ENCODE assay signal across 14 cellular contexts in the genomic region with DNA sequence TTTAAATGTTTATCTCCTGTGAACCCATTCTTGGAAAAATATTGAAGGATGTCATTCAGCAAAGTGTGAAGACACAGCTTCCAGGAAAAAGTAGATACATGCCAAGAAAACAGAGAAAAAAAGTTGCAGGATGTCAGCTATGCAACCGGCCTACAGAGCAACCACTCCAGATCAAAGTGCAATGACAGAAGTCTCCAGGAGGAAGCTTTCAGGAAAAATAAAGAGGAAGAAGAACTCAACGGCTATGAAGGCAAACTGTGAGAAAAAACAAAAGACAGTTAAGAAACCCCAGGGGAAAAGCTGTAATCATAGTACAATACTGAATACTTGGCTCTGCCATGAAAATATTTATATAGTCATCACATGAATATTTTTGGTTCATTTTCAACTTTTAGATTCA. TPM values are rescaled to one million over a fixed set of nuclear protein-coding genes. Genes with fewer than 3 reads are reported as not detected.
DNase-seq lines count a peak whose midpoint lies in the region; ATAC-seq, FAIRE-seq and TF ChIP-seq lines count a peak whose summit lies in the region.
"Had no signal": no experiment of that assay in that cellular context is flagged by ENCODE, and none has a peak within 500 bp of the region (broad histone marks: within the 10 kb centered on the region; RNA-seq: fewer than 3 reads in every experiment).

No MANE protein-coding gene starts in this region.

- no peaks in the 10 kb centered on the region for H3K27me3 Mint-ChIP-seq in astrocyte (ENCODE audit: low read depth, unreplicated experiment)
- H3K27me3 Mint-ChIP-seq: activated B cell treated with CpG ODN at 0.5 μM for 24 hours had no signal

- H3K4me3 ChIP-seq in A549: no peak overlapping the region
- no peak overlapping the region for H3K4me3 ChIP-seq in astrocyte (ENCODE audit: insufficient read depth, low read depth, low read length)
- H3K4me3 ChIP-seq: PC-9, thoracic aorta had no signal

- peaks cover 9% of the 10 kb centered on the region for H3K4me1 Mint-ChIP-seq in astrocyte (ENCODE audit: low read depth, unreplicated experiment)

- H3K36me3 Mint-ChIP-seq in astrocyte (ENCODE audit: low read depth, unreplicated experiment): no peaks in the 10 kb centered on the region

- H3K9ac ChIP-seq in astrocyte (ENCODE audit: low read length): no peak overlapping the region

- H3K9me3 Mint-ChIP-seq in astrocyte (ENCODE audit: unreplicated experiment): no peaks in the 10 kb centered on the region

- H3K4me2 ChIP-seq in A549 (peak overlapping the region; percentile 50), astrocyte (ENCODE audit: low read length) (peak overlapping the region; percentile 39)
- H3K4me2 ChIP-seq: PC-9 had no signal

- H3K27ac Mint-ChIP-seq in astrocyte (ENCODE audit: unreplicated experiment): no peak overlapping the region
- H3K27ac Mint-ChIP-seq: activated B cell treated with CpG ODN at 0.5 μM for 24 hours had no signal

- H3K9me3 ChIP-seq in A549 (no peaks in the 10 kb centered on the region), astrocyte (ENCODE audit: insufficient read depth, low read depth, low read length) (no peaks in the 10 kb centered on the region)
- H3K9me3 ChIP-seq: thoracic aorta had no signal

- peaks cover 34% of the 10 kb centered on the region for H4K20me1 ChIP-seq in astrocyte (ENCODE audit: insufficient read depth, low read length)

- H3K36me3 ChIP-seq in astrocyte (ENCODE audit: insufficient read depth, low read length): no peaks in the 10 kb centered on the region
- H3K36me3 ChIP-seq: thoracic aorta had no signal

- TF ChIP-seq CTCF in A549 (IDR thresholded peaks at IDR 0.05): no peak
- no peak for TF ChIP-seq CTCF in astrocyte (IDR thresholded peaks at IDR 0.05; ENCODE audit: insufficient read depth, low read depth, low read length)

- no peaks in the 10 kb centered on the region for H3K27me3 ChIP-seq in astrocyte (ENCODE audit: insufficient read depth, low read length)

- in situ Hi-C loops in KBM-7 (cut with MboI; ENCODE audit: low pct_unique_long_range_greater_than_20kb, low sequenced_read_pairs): no loop called here

- TF ChIP-seq POLR2A in A549 (IDR thresholded peaks at IDR 0.05; ENCODE audit: low read length): no peak
- no peak for TF ChIP-seq POLR2A in GM12891 (IDR thresholded peaks at IDR 0.05; ENCODE audit: low read depth, low read length)

- 0 out of 6 replicates have a peak, but pooled peaks of 1 of the 2 experiments have one; percentile 33 for ATAC-seq in A549
- peak; percentile 56 for ATAC-seq in left lobe of liver
- ATAC-seq in HG03342 (IDR thresholded peaks at IDR 0.05; ENCODE audit: unreplicated experiment): no peak
- no peak for ATAC-seq in GM21447 (IDR thresholded peaks at IDR 0.05; ENCODE audit: unreplicated experiment)
- ATAC-seq in GM21515 (IDR thresholded peaks at IDR 0.05; ENCODE audit: unreplicated experiment): no peak

- peaks cover 89% of the 10 kb centered on the region for H3K79me2 ChIP-seq in astrocyte (ENCODE audit: insufficient read depth, low read length)

- POLR2A ChIA-PET in A549 (lab: Yijun Ruan, JAX): no interaction called here

- no peak overlapping the region for H3K4me3 Mint-ChIP-seq in astrocyte (ENCODE audit: unreplicated experiment)
- H3K4me3 Mint-ChIP-seq: activated B cell treated with CpG ODN at 0.5 μM for 24 hours had no signal

- H2AFZ ChIP-seq in astrocyte (ENCODE audit: low read depth, low read length): no peak overlapping the region
- H2AFZ ChIP-seq: PC-9 had no signal

- 4% methylated on average over 2 of the region's 2 CpGs for WGBS in A549 (ENCODE audit: missing lambda C conversion rate)

- CTCF ChIA-PET in A549 (lab: Yijun Ruan, JAX): interaction anchor here (0.8 kb wide), 1 partner anchor 10 kb away, joined by 3 read pairs; no protein-coding TSS in a partner anchor

- DNase-seq in A549 (ENCODE audit: low read depth in 1 of 2, low spot score in 1 of 2) (no peak), KBM-7 (peak; percentile 61), astrocyte (ENCODE audit: low read depth) (no peak), left lobe of liver (ENCODE audit: low spot score) (no peak), GM12891 (ENCODE audit: insufficient read length, low spot score) (no peak)
- DNase-seq: activated B cell treated with CpG ODN at 0.5 μM for 24 hours; activated effector memory CD4-positive, alpha-beta T cell treated with Interleukin-2 at 50 U/mL for 16 hours; NCI-H1694 treated with DMSO at 0.1 percent for 48 hours; occipital lobe had no signal

- H3K27ac ChIP-seq in A549: no peak overlapping the region
- H3K27ac ChIP-seq in astrocyte (ENCODE audit: low read depth, low read length): no peak overlapping the region
- H3K27ac ChIP-seq: PC-9, thoracic aorta had no signal

- peaks cover 19% of the 10 kb centered on the region for H3K4me1 ChIP-seq in A549
- peaks cover 8% of the 10 kb centered on the region for H3K4me1 ChIP-seq in astrocyte (ENCODE audit: insufficient read depth, low read length)

- FAIRE-seq in A549 (lab: Jason Lieb, UNC) (no peak), astrocyte (lab: Jason Lieb, UNC) (no peak), GM12891 (lab: Jason Lieb, UNC) (no peak)

- no peak for TF ChIP-seq RAD21 in A549 (conservative IDR thresholded peaks at IDR 0.05 in 1 of 2, IDR thresholded peaks at IDR 0.05 in 1 of 2)

- TF ChIP-seq EP300 in A549 (IDR thresholded peaks at IDR 0.05): no peak

TF ChIP-seq in A549, 52 proteins besides CTCF, POLR2A, EP300 and RAD21:
- TF ChIP-seq, protein P1, sequence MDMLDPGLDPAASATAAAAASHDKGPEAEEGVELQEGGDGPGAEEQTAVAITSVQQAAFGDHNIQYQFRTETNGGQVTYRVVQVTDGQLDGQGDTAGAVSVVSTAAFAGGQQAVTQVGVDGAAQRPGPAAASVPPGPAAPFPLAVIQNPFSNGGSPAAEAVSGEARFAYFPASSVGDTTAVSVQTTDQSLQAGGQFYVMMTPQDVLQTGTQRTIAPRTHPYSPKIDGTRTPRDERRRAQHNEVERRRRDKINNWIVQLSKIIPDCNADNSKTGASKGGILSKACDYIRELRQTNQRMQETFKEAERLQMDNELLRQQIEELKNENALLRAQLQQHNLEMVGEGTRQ (IDR thresholded peaks at IDR 0.05): no peak
- TF ChIP-seq HOXB5 (CRISPR knock-in tag; IDR thresholded peaks at IDR 0.05) (no peak), TP53 (CRISPR knock-in tag; IDR thresholded peaks at IDR 0.05) (no peak), HEYL (CRISPR knock-in tag; IDR thresholded peaks at IDR 0.05) (no peak), ZC3H11A (IDR thresholded peaks at IDR 0.05) (no peak), RNF2 (IDR thresholded peaks at IDR 0.05; ENCODE audit: borderline replicate concordance, low read depth) (no peak), RARB (CRISPR knock-in tag; IDR thresholded peaks at IDR 0.05) (no peak), MYC (IDR thresholded peaks at IDR 0.05; ENCODE audit: borderline replicate concordance, low read length) (no peak), HOXB13 (CRISPR knock-in tag; IDR thresholded peaks at IDR 0.05; ENCODE audit: low read depth) (no peak), ESRRA (IDR thresholded peaks at IDR 0.05; ENCODE audit: borderline replicate concordance, low read length) (no peak), GATA3 (IDR thresholded peaks at IDR 0.05; ENCODE audit: borderline replicate concordance) (no peak), POLR2AphosphoS2 (conservative IDR thresholded peaks at IDR 0.05; ENCODE audit: low read length) (no peak), ZFP36 (IDR thresholded peaks at IDR 0.05; ENCODE audit: borderline replicate concordance, partially characterized antibody) (no peak), EHF (CRISPR knock-in tag; IDR thresholded peaks at IDR 0.05) (no peak), FOSL2 (IDR thresholded peaks at IDR 0.05) (no peak), FOSL2 (CRISPR knock-in tag; IDR thresholded peaks at IDR 0.05) (no peak), CBX8 (IDR thresholded peaks at IDR 0.05) (no peak)
TF ChIP-seq in A549: peak in this region for 0.

TF ChIP-seq in GM12891, 5 proteins besides CTCF, POLR2A, EP300 and RAD21:
- TF ChIP-seq PAX5 (IDR thresholded peaks at IDR 0.05; ENCODE audit: insufficient read depth, low read length, severe bottlenecking): no peak
- no peak for TF ChIP-seq TAF1 (IDR thresholded peaks at IDR 0.05; ENCODE audit: low read depth, low read length)
- TF ChIP-seq POU2F2 (IDR thresholded peaks at IDR 0.05; ENCODE audit: low read depth, low read length): no peak
- no peak for TF ChIP-seq POLR2AphosphoS5 (IDR thresholded peaks at IDR 0.05; ENCODE audit: low read depth, low read length)
- no peak for TF ChIP-seq SPI1 (IDR thresholded peaks at IDR 0.05; ENCODE audit: low read depth, low read length)

RNA-seq across cellular contexts. Expression of a gene that starts 30.6 kb away (rescaled TPM):
- polyA plus RNA-seq in A549 (2011; rRNA removed) (34.2 and 36.4 TPM in 2 replicates), A549 (2017; fragmentation: RNase III; extraction: RNeasy Plus Mini Kit Qiagen cat#74134 plus additional on column Dnase treatment) (16.3 to 18.9 TPM (median 16.8 TPM) in 3 replicates)
- 16.0 and 19.3 TPM in 2 replicates for polyA plus RNA-seq in A549 (2012; cell fraction: cytosol; rRNA removed)
- polyA plus RNA-seq in A549 (2012; cell fraction: nucleus; rRNA removed): 14.8 and 16.7 TPM in 2 replicates
- 30.2 and 31.6 TPM in 2 replicates for polyA minus RNA-seq in A549 (2011; rRNA and poly(A)+ RNA removed)
- total RNA-seq in astrocyte (31.7 and 39.1 TPM in 2 replicates), left lobe of liver (49.4 TPM)
- polyA plus RNA-seq in GM12891 (2012; ENCODE audit: low read depth, missing spikeins): 28.3 TPM
